Comparison of ENCODE assay signal across 19 cellular contexts in genomic region chr6:132484680-132485018, GRCh38. TPM values are rescaled to one million over a fixed set of nuclear protein-coding genes. Genes with fewer than 3 reads are reported as not detected.
DNase-seq lines count a peak whose midpoint lies in the region; ATAC-seq and TF ChIP-seq lines count a peak whose summit lies in the region.
"Had no signal": no experiment of that assay in that cellular context is flagged by ENCODE, and none has a peak within 500 bp of the region (broad histone marks: within the 10 kb centered on the region; RNA-seq: fewer than 3 reads in every experiment).

No MANE protein-coding gene starts in this region.

- H4K20me1 ChIP-seq in SU-DHL-6 (ENCODE audit: low read depth, low read length) = no peaks in the 10 kb centered on the region

- no peak for TF ChIP-seq EP300 in tibial nerve (IDR thresholded peaks at IDR 0.05)

- peak; percentile 15 for ATAC-seq in HG02763 (IDR thresholded peaks at IDR 0.05; ENCODE audit: unreplicated experiment)
- no peak for ATAC-seq in HG02973 (IDR thresholded peaks at IDR 0.05; ENCODE audit: unreplicated experiment)

- peak overlapping the region; percentile 40 for H3K9ac ChIP-seq in SU-DHL-6 (ENCODE audit: low read length)

- H3K36me3 ChIP-seq in cardiac muscle cell (no peaks in the 10 kb centered on the region), left ventricle myocardium inferior (no peaks in the 10 kb centered on the region), SU-DHL-6 (ENCODE audit: low read length) (peaks cover 36% of the 10 kb centered on the region), tibial nerve (peaks cover 0 to 11% (median 0%) of the 10 kb centered on the region in 3 donors), uterus (no peaks in the 10 kb centered on the region)

- peak overlapping the region; percentile 16 for H3K27ac ChIP-seq in cardiac muscle cell
- H3K27ac ChIP-seq in left ventricle myocardium inferior (replicated peaks) = no peak overlapping the region
- peak overlapping the region; percentile 96 for H3K27ac ChIP-seq in SU-DHL-6 (ENCODE audit: low read depth, low read length)
- no peak overlapping the region for H3K27ac ChIP-seq in tibial nerve
- H3K27ac ChIP-seq in dorsolateral prefrontal cortex = peak overlapping the region in 7 of 59 donors; percentile 1 to 41 (median 36)
- H3K27ac ChIP-seq in uterus = peak overlapping the region in 1 of 2 donors; percentile 34
- H3K27ac ChIP-seq: A549, body of pancreas, heart left ventricle had no signal

- H2AFZ ChIP-seq in SU-DHL-6 (ENCODE audit: low read depth, low read length, severe bottlenecking) = no peak overlapping the region

- no peak overlapping the region for H3K4me3 ChIP-seq in cardiac muscle cell
- no peak overlapping the region for H3K4me3 ChIP-seq in left ventricle myocardium inferior
- H3K4me3 ChIP-seq in SU-DHL-6 (ENCODE audit: insufficient read depth, low read length, poor library complexity, severe bottlenecking) = peak overlapping the region; percentile 26
- no peak overlapping the region for H3K4me3 ChIP-seq in tibial nerve
- H3K4me3 ChIP-seq in dorsolateral prefrontal cortex = no peak overlapping the region
- H3K4me3 ChIP-seq in uterus = no peak overlapping the region
- H3K4me3 ChIP-seq: A549, body of pancreas, heart left ventricle, spleen had no signal

- WGBS in tibial nerve, 2 donors = 75% methylated on average over 4 of the region's 4 CpGs

- H3K4me2 ChIP-seq in SU-DHL-6 (ENCODE audit: low read depth, low read length, poor library complexity, severe bottlenecking) = peak overlapping the region; percentile 76

- H3K27me3 ChIP-seq in cardiac muscle cell (no peaks in the 10 kb centered on the region), left ventricle myocardium inferior (ENCODE audit: low read depth) (no peaks in the 10 kb centered on the region), SU-DHL-6 (ENCODE audit: low read length) (no peaks in the 10 kb centered on the region), tibial nerve (no peaks in the 10 kb centered on the region), dorsolateral prefrontal cortex (no peaks in the 10 kb centered on the region), uterus (no peaks in the 10 kb centered on the region)
- H3K27me3 ChIP-seq: body of pancreas, heart left ventricle, spleen had no signal

- H3F3A ChIP-seq in SU-DHL-6 (ENCODE audit: insufficient read depth) = peaks cover 34% of the 10 kb centered on the region

- no peaks in the 10 kb centered on the region for H3K9me2 ChIP-seq in SU-DHL-6 (replicated peaks; ENCODE audit: insufficient read depth, low read length)

- peaks cover 86% of the 10 kb centered on the region for H3K79me2 ChIP-seq in SU-DHL-6 (ENCODE audit: insufficient read depth, low read length)

- H3K4me1 ChIP-seq in cardiac muscle cell (ENCODE audit: low read depth) (peaks cover 9% of the 10 kb centered on the region), left ventricle myocardium inferior (peaks cover 45% of the 10 kb centered on the region), tibial nerve (peaks cover 0 to 52% (median 6%) of the 10 kb centered on the region in 4 donors), uterus (peaks cover 0 to 15% of the 10 kb centered on the region in 2 donors)
- H3K4me1 ChIP-seq: body of pancreas had no signal

- no peaks in the 10 kb centered on the region for H3K9me3 ChIP-seq in cardiac muscle cell (ENCODE audit: low read depth)
- no peaks in the 10 kb centered on the region for H3K9me3 ChIP-seq in left ventricle myocardium inferior (replicated peaks)
- no peaks in the 10 kb centered on the region for H3K9me3 ChIP-seq in SU-DHL-6 (ENCODE audit: insufficient read depth, low read length)
- H3K9me3 ChIP-seq in tibial nerve = no peaks in the 10 kb centered on the region
- no peaks in the 10 kb centered on the region for H3K9me3 ChIP-seq in uterus
- H3K9me3 ChIP-seq: A549, body of pancreas had no signal

- TF ChIP-seq POLR2A in tibial nerve (IDR thresholded peaks at IDR 0.05) (no peak), uterus (IDR thresholded peaks at IDR 0.05) (no peak)

- TF ChIP-seq CTCF in cardiac muscle cell (IDR thresholded peaks at IDR 0.05; ENCODE audit: low read depth, low read length) (no peak), left ventricle myocardium inferior (IDR thresholded peaks at IDR 0.05; ENCODE audit: borderline replicate concordance) (no peak), SU-DHL-6 (IDR thresholded peaks at IDR 0.05; ENCODE audit: insufficient read depth, low read length, poor library complexity, severe bottlenecking) (no peak), tibial nerve (IDR thresholded peaks at IDR 0.05) (no peak), dorsolateral prefrontal cortex (IDR thresholded peaks at IDR 0.05 in 54 of 56, conservative IDR thresholded peaks at IDR 0.05 in 2 of 56; ENCODE audit: low read depth in 1 of 56, partially characterized antibody in 56 of 56) (no peak), uterus (IDR thresholded peaks at IDR 0.05) (no peak)

- intact Hi-C loops in left ventricle myocardium inferior (cut with micrococcal nuclease) (loop anchor here (5.0 kb wide), 1 partner anchor 202 kb away; no protein-coding TSS in a partner anchor), dorsolateral prefrontal cortex (cut with DNase I) (loop anchor here (1.0 to 5.0 kb wide), 5 partner anchors 182 to 567 kb away; no protein-coding TSS in a partner anchor), uterus (cut with DNase I; ENCODE audit: low total_unique reads) (loop anchor here (10.0 kb wide), 1 partner anchor 210 kb away; no protein-coding TSS in a partner anchor)

- DNase-seq in cardiac muscle cell (ENCODE audit: low read depth in 1 of 2, low spot score in 1 of 2) = peak in 1 of 2 donors; percentile 5
- DNase-seq in left ventricle myocardium inferior = no peak
- no peak for DNase-seq in tibial nerve (ENCODE audit: low spot score in 2 of 2)
- DNase-seq in dorsolateral prefrontal cortex = no peak
- no peak for DNase-seq in uterus
- DNase-seq: activated naive CD8-positive, alpha-beta T cell treated with anti-CD3 and anti-CD28 coated beads, Interleukin-2, amount 10 ng/mL, durations not matched to agents 7 days and 5 days; cortex of kidney; H9; left ventricle myocardium superior; spleen had no signal

RNA-seq across cellular contexts. Expression of gene STX7, which starts 28.3 kb away (rescaled TPM):
- total RNA-seq in cardiac muscle cell (25.3 and 37.2 TPM in 2 replicates), left ventricle myocardium inferior (48.4 TPM), tibial nerve (10 to 100 TPM; 53.4 to 92.0 (median 65.6) TPM), dorsolateral prefrontal cortex (100 to 1,000 TPM in 59 of 120 experiments, 10 to 100 TPM in 61; 62.8 to 127 (median 99.9) TPM), uterus (10 to 100 TPM; 22.3 to 82.9 (median 67.5) TPM)
- polyA plus RNA-seq in cardiac muscle cell = 28.6 and 44.9 TPM in 2 replicates

RNA-seq across cellular contexts. Expression of gene TAAR9, which starts 53.4 kb away (rescaled TPM):
- not detected in 2 replicates for total RNA-seq in cardiac muscle cell
- not detected in 2 replicates for polyA plus RNA-seq in cardiac muscle cell
- total RNA-seq in left ventricle myocardium inferior = not detected
- not detected for total RNA-seq in tibial nerve
- total RNA-seq in dorsolateral prefrontal cortex = not detected
- not detected for total RNA-seq in uterus
- total RNA-seq: activated naive CD8-positive, alpha-beta T cell treated with anti-CD3 and anti-CD28 coated beads, Interleukin-2, amount 10 ng/mL, durations not matched to agents 7 days and 5 days; body of pancreas; endothelial cell of umbilical vein; H9; heart left ventricle; HT-29; left ventricle myocardium superior; mucosa of gallbladder; spleen had no signal
- polyA plus RNA-seq: A549, endothelial cell of umbilical vein, heart left ventricle, spleen had no signal

Comparison
In these comparisons a context has a peak if more than half of its experiments do, and no peak if none do; other contexts are left out.
1. H3K27ac ChIP-seq: peak in cardiac muscle cell (single experiment) and SU-DHL-6 (single experiment); none in left ventricle myocardium inferior (single experiment) and tibial nerve (0 of 4).